Comparison of ENCODE assay signal across 1 cellular context in genomic region chr20:3784863-3785239, GRCh38.
TF ChIP-seq lines count a peak whose summit lies in the region.

No MANE protein-coding gene starts in this region.

TF ChIP-seq in HEK293, 187 proteins besides CTCF, POLR2A, EP300 and RAD21 (continued from another document):
- TF ChIP-seq ZNF610 (tag by site-specific recombination; IDR thresholded peaks at IDR 0.05; ENCODE audit: borderline replicate concordance) (no peak), ZBTB10 (tag by site-specific recombination; IDR thresholded peaks at IDR 0.05) (no peak), ZFP69B (tag by site-specific recombination; IDR thresholded peaks at IDR 0.05) (no peak), ZNF513 (tag by site-specific recombination; IDR thresholded peaks at IDR 0.05) (peak; percentile 100), ZBTB8A (tag by site-specific recombination; IDR thresholded peaks at IDR 0.05) (peak; percentile 79), ZNF639 (tag by site-specific recombination; IDR thresholded peaks at IDR 0.05) (no peak), KLF8 (tag by site-specific recombination; IDR thresholded peaks at IDR 0.05) (peak; percentile 31; the same call in 1 of the 2 replicates), ZNF114 (tag by site-specific recombination; IDR thresholded peaks at IDR 0.05) (no peak), ZNF354C (tag by site-specific recombination; IDR thresholded peaks at IDR 0.05; ENCODE audit: borderline replicate concordance, low read depth) (no peak), ZNF362 (tag by site-specific recombination; IDR thresholded peaks at IDR 0.05) (no peak), EGR2 (tag by site-specific recombination; IDR thresholded peaks at IDR 0.05; ENCODE audit: low read depth) (peak; percentile 99), ZBTB44 (tag by site-specific recombination; IDR thresholded peaks at IDR 0.05) (no peak), SP7 (tag by site-specific recombination; IDR thresholded peaks at IDR 0.05) (0 out of 2 replicates have a peak, but pooled peaks have one; percentile 13), ZNF366 (tag by site-specific recombination; conservative IDR thresholded peaks at IDR 0.05) (peak; percentile 74), ZNF146 (tag by site-specific recombination; IDR thresholded peaks at IDR 0.05) (0 out of 2 replicates have a peak, but pooled peaks have one; percentile 23)
